ENCODE assay signal across 8 cellular contexts in genomic region chr2:149765003-149765402, GRCh38.
"Had no signal": no experiment of that assay in that cellular context is flagged by ENCODE, and none has a peak within 500 bp of the region (broad histone marks: within the 10 kb centered on the region; RNA-seq: fewer than 3 reads in every experiment).

No MANE protein-coding gene starts in this region.

- DNase-seq: GM23248, GOT3, H9, HCEC 1CT, IMR-90 had no signal

- ATAC-seq: K562 had no signal

- H3K4me2 ChIP-seq: KMS-11 had no signal

- H3K4me3 ChIP-seq: GM23248, K562 had no signal

- H3K27ac ChIP-seq: GM23248, KMS-11 had no signal

- H3K9ac ChIP-seq: GM23248, KMS-11 had no signal

- H2AFZ ChIP-seq: GM23248 had no signal

- FAIRE-seq: HTR-8/SVneo, K562 had no signal
